7 cellular contexts compared by ENCODE assay signal in the genomic region with DNA sequence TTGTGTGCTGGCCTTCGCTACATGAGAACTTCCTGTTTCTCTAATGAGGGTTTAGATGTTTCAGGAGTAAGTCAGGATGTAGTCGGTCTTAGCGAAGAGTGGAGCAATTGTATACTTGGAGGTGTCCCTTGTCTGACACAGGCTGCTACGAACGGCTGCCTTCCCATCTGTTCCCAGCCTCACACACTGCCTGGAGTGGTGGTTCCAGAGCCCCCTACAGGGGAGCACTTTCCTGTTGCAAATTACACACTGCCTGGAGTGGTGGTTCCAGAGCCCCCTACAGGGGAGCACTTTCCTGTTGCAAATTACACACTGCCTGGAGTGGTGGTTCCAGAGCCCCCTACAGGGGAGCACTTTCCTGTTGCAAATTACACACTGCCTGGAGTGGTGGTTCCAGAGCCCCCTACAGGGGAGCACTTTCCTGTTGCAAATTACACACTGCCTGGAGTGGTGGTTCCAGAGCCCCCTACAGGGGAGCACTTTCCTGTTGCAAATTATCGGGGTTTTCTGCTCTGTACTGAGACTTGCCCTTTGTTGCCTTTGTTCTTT.
DNase-seq lines count a peak whose midpoint lies in the region; TF ChIP-seq lines count a peak whose summit lies in the region.
"Not testable (repeated sequence)": the region's sequence is repeated elsewhere in the genome, so short reads cannot be mapped to it uniquely, and the experiment has no call there.

No MANE protein-coding gene starts in this region.

- WGBS in hepatocyte (ENCODE audit: low lambda C conversion rate, missing lambda C conversion rate) = 67% methylated on average over 6 of the region's 6 CpGs

- not testable (repeated sequence) for H3K4me2 ChIP-seq in hepatocyte

- H3K9me3 Mint-ChIP-seq in nephron progenitor cell = not testable (repeated sequence)

- H3K27me3 ChIP-seq in GM06990 (replicated peaks; ENCODE audit: control insufficient read depth, insufficient read depth, low read length); hepatocyte: not testable (repeated sequence)

- not testable (repeated sequence) for H3K4me1 Mint-ChIP-seq in nephron progenitor cell

- not testable (repeated sequence) for H2AFZ ChIP-seq in hepatocyte

- not testable (repeated sequence) for H3K36me3 Mint-ChIP-seq in nephron progenitor cell (ENCODE audit: low read depth)

- H3K9me3 ChIP-seq in hepatocyte (ENCODE audit: low read depth) = not testable (repeated sequence)

- not testable (repeated sequence) for H3K4me1 ChIP-seq in hepatocyte (ENCODE audit: insufficient read depth)

- H3K27ac ChIP-seq in VCaP = peak overlapping the region; percentile 60
- H3K27ac ChIP-seq in hepatocyte = not testable (repeated sequence)

- H3K27me3 Mint-ChIP-seq in nephron progenitor cell (ENCODE audit: low read depth, poor library complexity) = not testable (repeated sequence)

- not testable (repeated sequence) for DNase-seq in GM06990 (ENCODE audit: extremely low read depth, insufficient read length); hepatocyte (ENCODE audit: low spot score); nephron progenitor cell
- DNase-seq in M059J (ENCODE audit: low read depth) = peak; percentile 2
- DNase-seq in NCI-H82 (lab: John Stamatoyannopoulos, UW) = peak; percentile 49
- DNase-seq in dermis blood vessel endothelial cell = peak; percentile 2

- not testable (repeated sequence) for H3K79me2 ChIP-seq in hepatocyte

- not testable (repeated sequence) for H3K36me3 ChIP-seq in GM06990 (ENCODE audit: control insufficient read depth, insufficient read depth, low read length); hepatocyte (replicated peaks; ENCODE audit: insufficient read depth, low read depth)

- H4K20me1 ChIP-seq in hepatocyte (ENCODE audit: insufficient read depth, poor library complexity, severe bottlenecking) = not testable (repeated sequence)

- not testable (repeated sequence) for H3K4me3 Mint-ChIP-seq in nephron progenitor cell

- H3K4me3 ChIP-seq in GM06990 (replicated peaks; ENCODE audit: low read depth, low read length); hepatocyte: not testable (repeated sequence)

- H3K27ac Mint-ChIP-seq in nephron progenitor cell = not testable (repeated sequence)

- TF ChIP-seq CTCF in GM06990 (IDR thresholded peaks at IDR 0.05; ENCODE audit: insufficient read depth, low read length, poor library complexity, severe bottlenecking) (peak; percentile 40), hepatocyte (IDR thresholded peaks at IDR 0.05; ENCODE audit: poor library complexity) (peak; percentile 9), nephron progenitor cell (IDR thresholded peaks at IDR 0.05) (peak; percentile 46)
- TF ChIP-seq CTCF in VCaP (conservative IDR thresholded peaks at IDR 0.05) = not testable (repeated sequence)

- H3K9me2 ChIP-seq in hepatocyte (replicated peaks; ENCODE audit: insufficient read depth) = not testable (repeated sequence)
